Comparison of ENCODE assay signal across 19 cellular contexts in genomic region chr7:124940306-124940705, GRCh38. TPM values are rescaled to one million over a fixed set of nuclear protein-coding genes. Genes with fewer than 3 reads are reported as not detected.
DNase-seq lines count a peak whose midpoint lies in the region; ATAC-seq, FAIRE-seq and TF ChIP-seq lines count a peak whose summit lies in the region.
"Had no signal": no experiment of that assay in that cellular context is flagged by ENCODE, and none has a peak within 500 bp of the region (broad histone marks: within the 10 kb centered on the region; RNA-seq: fewer than 3 reads in every experiment).

No MANE protein-coding gene starts in this region.

- H3K4me3 ChIP-seq in SK-N-SH (ENCODE audit: low read depth in 2 of 2, low read length in 1 of 2) (no peak overlapping the region), adipocyte (ENCODE audit: low read length) (peak overlapping the region; percentile 19), fibroblast of the aortic adventitia (ENCODE audit: low read depth, low read length) (no peak overlapping the region), MM.1S (ENCODE audit: low read length) (no peak overlapping the region)
- H3K4me3 ChIP-seq: BLaER1, SK-N-MC had no signal

- H3K4me1 ChIP-seq in SK-N-SH (ENCODE audit: control insufficient read depth in 1 of 2, insufficient read depth in 2 of 2, low read depth in 1 of 2, low read length in 1 of 2) (no peaks in the 10 kb centered on the region), adipocyte (ENCODE audit: control insufficient read depth, insufficient read depth, low read length) (peaks cover 3% of the 10 kb centered on the region), MM.1S (ENCODE audit: low read length) (no peaks in the 10 kb centered on the region)
- H3K4me1 ChIP-seq: BLaER1 had no signal

- H3K79me2 ChIP-seq in SK-N-SH (ENCODE audit: insufficient read depth): no peaks in the 10 kb centered on the region
- no peaks in the 10 kb centered on the region for H3K79me2 ChIP-seq in MM.1S (ENCODE audit: low read length)

- TF ChIP-seq RAD21 in SK-N-SH (IDR thresholded peaks at IDR 0.05; ENCODE audit: low read length): no peak

- H3K9ac ChIP-seq in SK-N-SH (no peak overlapping the region), adipocyte (ENCODE audit: low read length) (peak overlapping the region; percentile 48), MM.1S (ENCODE audit: low read length) (no peak overlapping the region)
- H3K9ac ChIP-seq: BLaER1 had no signal

- no peak for TF ChIP-seq POLR2A in GM12891 (IDR thresholded peaks at IDR 0.05; ENCODE audit: low read depth, low read length)

- H3K27me3 ChIP-seq in SK-N-SH (ENCODE audit: insufficient read depth) (no peaks in the 10 kb centered on the region), adipocyte (replicated peaks; ENCODE audit: control insufficient read depth, insufficient read depth, low read length) (no peaks in the 10 kb centered on the region), MM.1S (replicated peaks; ENCODE audit: insufficient read depth, low read length) (no peaks in the 10 kb centered on the region)
- H3K27me3 ChIP-seq: BLaER1 had no signal

- H3K9me3 ChIP-seq in SK-N-SH: no peaks in the 10 kb centered on the region
- no peaks in the 10 kb centered on the region for H3K9me3 ChIP-seq in adipocyte (ENCODE audit: control insufficient read depth, low read length)
- no peaks in the 10 kb centered on the region for H3K9me3 ChIP-seq in MM.1S (replicated peaks; ENCODE audit: insufficient read depth, low read length)
- H3K9me3 ChIP-seq: BLaER1 had no signal

- H3K4me2 ChIP-seq in SK-N-SH (no peak overlapping the region), MM.1S (ENCODE audit: low read depth, low read length) (no peak overlapping the region)
- H3K4me2 ChIP-seq: BLaER1 had no signal

- FAIRE-seq in GM12891 (lab: Jason Lieb, UNC): no peak
- FAIRE-seq: RCC 7860 had no signal

- no peak for DNase-seq in SK-N-SH
- DNase-seq in adipocyte (ENCODE audit: low read depth): no peak
- DNase-seq in fibroblast of the aortic adventitia (ENCODE audit: low read depth): peak; percentile 63
- no peak for DNase-seq in occipital lobe (lab: John Stamatoyannopoulos, UW)
- DNase-seq in MM.1S: no peak
- DNase-seq in OCI-M2 (lab: John Stamatoyannopoulos, UW; ENCODE audit: unreplicated experiment): no peak
- DNase-seq in GM12891 (ENCODE audit: insufficient read length, low spot score): no peak
- DNase-seq: 8988T; CD8-positive, alpha-beta T cell; H9; KG1; NCI-H1092; NCI-H146; NCI-H2081; Right ventricle myocardium superior had no signal

- POLR2A ChIA-PET in SK-N-SH (lab: Yijun Ruan, JAX): no interaction called here

- H3K9me2 ChIP-seq in SK-N-SH: no peaks in the 10 kb centered on the region
- H3K9me2 ChIP-seq in MM.1S (replicated peaks; ENCODE audit: insufficient read depth, low read length): no peaks in the 10 kb centered on the region

- TF ChIP-seq CTCF in SK-N-SH (IDR thresholded peaks at IDR 0.05) (no peak), fibroblast of the aortic adventitia (IDR thresholded peaks at IDR 0.05; ENCODE audit: insufficient read depth, low read length) (no peak), MM.1S (IDR thresholded peaks at IDR 0.05; ENCODE audit: low read length) (no peak)

- TF ChIP-seq EP300 in SK-N-SH (IDR thresholded peaks at IDR 0.05; ENCODE audit: borderline replicate concordance in 1 of 2, low read depth in 1 of 2, low read length in 1 of 2): no peak

- CTCF ChIA-PET in SK-N-SH (lab: Yijun Ruan, JAX): no interaction called here

- WGBS in SK-N-SH (ENCODE audit: low lambda C conversion rate): 76% methylated on average over 2 of the region's 2 CpGs

- H3F3A ChIP-seq in SK-N-SH (replicated peaks; ENCODE audit: insufficient read depth): no peaks in the 10 kb centered on the region
- H3F3A ChIP-seq in MM.1S (ENCODE audit: insufficient read depth, low read length): no peaks in the 10 kb centered on the region

- H3K36me3 ChIP-seq in SK-N-SH (replicated peaks in 1 of 2; ENCODE audit: control insufficient read depth in 1 of 2, insufficient read depth in 2 of 2, low read length in 1 of 2) (no peaks in the 10 kb centered on the region), adipocyte (ENCODE audit: control insufficient read depth, insufficient read depth, low read length, severe bottlenecking) (no peaks in the 10 kb centered on the region), MM.1S (replicated peaks; ENCODE audit: insufficient read depth, low read length) (no peaks in the 10 kb centered on the region)
- H3K36me3 ChIP-seq: BLaER1 had no signal

- ATAC-seq in SK-N-SH treated with all-trans-retinoic acid at 6 μM for 48 hours: no peak
- ATAC-seq: CD8-positive, alpha-beta T cell had no signal

- H3K27ac ChIP-seq in SK-N-SH (ENCODE audit: low read depth in 2 of 2, low read length in 1 of 2) (no peak overlapping the region), MM.1S (ENCODE audit: low read length) (no peak overlapping the region)
- H3K27ac ChIP-seq: BLaER1, SK-N-MC had no signal

- H4K20me1 ChIP-seq in SK-N-SH (ENCODE audit: insufficient read depth) (no peaks in the 10 kb centered on the region), MM.1S (ENCODE audit: insufficient read depth, low read length) (no peaks in the 10 kb centered on the region)
- H4K20me1 ChIP-seq: BLaER1 had no signal

- H2AFZ ChIP-seq in SK-N-SH (ENCODE audit: low read depth): peak overlapping the region; percentile 48
- no peak overlapping the region for H2AFZ ChIP-seq in MM.1S (ENCODE audit: low read length)

TF ChIP-seq in SK-N-SH, 30 proteins besides CTCF, POLR2A, EP300 and RAD21 (continues in another document):
- no peak for TF ChIP-seq USF2 (IDR thresholded peaks at IDR 0.05; ENCODE audit: borderline replicate concordance, low read depth, low read length)
- no peak for TF ChIP-seq MXI1 (IDR thresholded peaks at IDR 0.05; ENCODE audit: low read depth, low read length)
- TF ChIP-seq MEF2A (IDR thresholded peaks at IDR 0.05; ENCODE audit: borderline replicate concordance, low read depth): no peak

TF ChIP-seq in SK-N-SH treated with all-trans-retinoic acid at 6 μM for 48 hours, 23 proteins besides CTCF, POLR2A, EP300 and RAD21 (continues in another document):
- TF ChIP-seq ZC3H10 (CRISPR knock-in tag; IDR thresholded peaks at IDR 0.05) (no peak), ZFP30 (CRISPR knock-in tag; IDR thresholded peaks at IDR 0.05) (no peak), BACH2 (CRISPR knock-in tag; IDR thresholded peaks at IDR 0.05; ENCODE audit: borderline replicate concordance) (no peak), ZNF70 (CRISPR knock-in tag; IDR thresholded peaks at IDR 0.05) (no peak), CSDC2 (CRISPR knock-in tag; IDR thresholded peaks at IDR 0.05) (no peak), GLIS3 (CRISPR knock-in tag; IDR thresholded peaks at IDR 0.05) (no peak), TCF4 (CRISPR knock-in tag; IDR thresholded peaks at IDR 0.05; ENCODE audit: borderline replicate concordance) (no peak), POU6F1 (CRISPR knock-in tag; IDR thresholded peaks at IDR 0.05; ENCODE audit: borderline replicate concordance, low read depth) (no peak), SNAI2 (CRISPR knock-in tag; IDR thresholded peaks at IDR 0.05) (no peak), OSR1 (CRISPR knock-in tag; IDR thresholded peaks at IDR 0.05) (no peak), ESRRG (CRISPR knock-in tag; IDR thresholded peaks at IDR 0.05) (no peak)

TF ChIP-seq in GM12891, 5 proteins besides CTCF, POLR2A, EP300 and RAD21:
- no peak for TF ChIP-seq TAF1 (IDR thresholded peaks at IDR 0.05; ENCODE audit: low read depth, low read length)
- TF ChIP-seq POLR2AphosphoS5 (IDR thresholded peaks at IDR 0.05; ENCODE audit: low read depth, low read length): no peak
- TF ChIP-seq SPI1 (IDR thresholded peaks at IDR 0.05; ENCODE audit: low read depth, low read length): no peak
- no peak for TF ChIP-seq PAX5 (IDR thresholded peaks at IDR 0.05; ENCODE audit: insufficient read depth, low read length, severe bottlenecking)
- TF ChIP-seq POU2F2 (IDR thresholded peaks at IDR 0.05; ENCODE audit: low read depth, low read length): no peak

RNA-seq across cellular contexts. Expression of gene POT1, which starts 10.7 kb away (rescaled TPM):
- polyA plus RNA-seq in SK-N-SH (2012; rRNA removed): 18.1 and 23.9 TPM in 2 replicates
- polyA plus RNA-seq in SK-N-SH (2012; cell fraction: cytosol; rRNA removed): 20.3 and 22.2 TPM in 2 replicates
- polyA plus RNA-seq in SK-N-SH (2012; cell fraction: nucleus; rRNA removed): 17.6 and 42.4 TPM in 2 replicates
- total RNA-seq in fibroblast of the aortic adventitia (ENCODE audit: low replicate concordance) (19.5 and 45.8 TPM in 2 replicates), occipital lobe (80.9 TPM)
- polyA plus RNA-seq in GM12891 (2012; ENCODE audit: low read depth, missing spikeins): 24.8 TPM
